8 cellular contexts compared by ENCODE assay signal in genomic region chr4:10164877-10165283, GRCh38. TPM values are rescaled to one million over a fixed set of nuclear protein-coding genes. Genes with fewer than 3 reads are reported as not detected.
DNase-seq lines count a peak whose midpoint lies in the region; ATAC-seq and TF ChIP-seq lines count a peak whose summit lies in the region.

No MANE protein-coding gene starts in this region.

- no peaks in the 10 kb centered on the region for H3K9me3 ChIP-seq in A673 (ENCODE audit: low read depth, low read length, poor library complexity, severe bottlenecking)
- no peaks in the 10 kb centered on the region for H3K9me3 ChIP-seq in NT2/D1 (ENCODE audit: insufficient read depth, low read length)

- H3K4me1 ChIP-seq in A673 (ENCODE audit: insufficient read depth, low read length, poor library complexity, severe bottlenecking) (no peaks in the 10 kb centered on the region), NT2/D1 (ENCODE audit: insufficient read depth, insufficient read length) (no peaks in the 10 kb centered on the region)

- CTCF ChIA-PET in A673 (lab: Charles Lee) = interaction anchor here (0.6 to 1.5 kb wide), 2 partner anchors 13 to 373 kb away, joined by 3 to 4 read pairs; no protein-coding TSS in a partner anchor

- H3K27me3 ChIP-seq in A673 (replicated peaks; ENCODE audit: insufficient read depth, low read depth, low read length, poor library complexity) (peaks cover 10% of the 10 kb centered on the region), GM06990 (replicated peaks; ENCODE audit: control insufficient read depth, insufficient read depth, low read length) (no peaks in the 10 kb centered on the region), NT2/D1 (ENCODE audit: insufficient read depth, insufficient read length) (no peaks in the 10 kb centered on the region)

- ATAC-seq in GM18517 (IDR thresholded peaks at IDR 0.05; ENCODE audit: unreplicated experiment) (no peak), GM18870 (IDR thresholded peaks at IDR 0.05; ENCODE audit: unreplicated experiment) (no peak)

- intact Hi-C loops in A673 (cut with micrococcal nuclease; ENCODE audit: unreplicated experiment) = no loop called here

- no TSS peak for BruUV-seq in A673 (replicated peaks; lab: Mats Ljungman, UMichigan)

- POLR2A ChIA-PET in A673 (lab: Charles Lee; ENCODE audit: low non-redundant PET) = interaction anchor here (0.6 kb wide), 1 partner anchor 204 kb away, joined by 3 read pairs; no protein-coding TSS in a partner anchor

- H3K27me3 Mint-ChIP-seq in neural crest cell (ENCODE audit: low read depth) = peaks cover 3% of the 10 kb centered on the region

- no peak overlapping the region for H3K27ac ChIP-seq in A673 (ENCODE audit: low read depth, low read length, poor library complexity, severe bottlenecking)

- H3K4me1 Mint-ChIP-seq in neural crest cell = peaks cover 3% of the 10 kb centered on the region

- no peaks in the 10 kb centered on the region for H3K9me3 Mint-ChIP-seq in neural crest cell

- H3K4me3 ChIP-seq in A673 (ENCODE audit: low read depth, low read length, poor library complexity, severe bottlenecking) (no peak overlapping the region), GM06990 (replicated peaks; ENCODE audit: low read depth, low read length) (no peak overlapping the region), NT2/D1 (ENCODE audit: insufficient read length, low read depth) (no peak overlapping the region), epithelial cell of esophagus (ENCODE audit: low read length) (no peak overlapping the region)

- TF ChIP-seq CTCF in A673 (conservative IDR thresholded peaks at IDR 0.05; ENCODE audit: low read depth, low read length) (peak; percentile 67), GM06990 (IDR thresholded peaks at IDR 0.05; ENCODE audit: insufficient read depth, low read length, poor library complexity, severe bottlenecking) (peak; percentile 74), epithelial cell of esophagus (IDR thresholded peaks at IDR 0.05; ENCODE audit: insufficient read depth, low read depth, low read length, missing control alignments) (peak; percentile 76), neural crest cell (conservative IDR thresholded peaks at IDR 0.05) (peak; percentile 76)

- no peaks in the 10 kb centered on the region for H3K36me3 Mint-ChIP-seq in neural crest cell (ENCODE audit: low read depth)

- H3K4me3 Mint-ChIP-seq in neural crest cell = no peak overlapping the region

- H3K27ac Mint-ChIP-seq in neural crest cell (ENCODE audit: unreplicated experiment) = no peak overlapping the region

- H3K36me3 ChIP-seq in A673 (ENCODE audit: insufficient read depth, low read length, poor library complexity, severe bottlenecking) = no peaks in the 10 kb centered on the region
- no peaks in the 10 kb centered on the region for H3K36me3 ChIP-seq in GM06990 (ENCODE audit: control insufficient read depth, insufficient read depth, low read length)
- no peaks in the 10 kb centered on the region for H3K36me3 ChIP-seq in NT2/D1 (ENCODE audit: insufficient read depth, insufficient read length, low read length)

- peak; percentile 53 for DNase-seq in A673 (ENCODE audit: low spot score)
- DNase-seq in GM06990 (ENCODE audit: extremely low read depth, insufficient read length) = no peak
- peak; percentile 50 for DNase-seq in NT2/D1 (ENCODE audit: low read depth, low spot score)
- DNase-seq in epithelial cell of esophagus (ENCODE audit: low read depth) = peak; percentile 56
- DNase-seq in neural crest cell (ENCODE audit: low read depth, low spot score) = peak; percentile 56
- DNase-seq in DMS153 (lab: John Stamatoyannopoulos, UW) = no peak

- H3K9ac ChIP-seq in NT2/D1 (ENCODE audit: insufficient read length, low read depth) = no peak overlapping the region

RNA-seq across cellular contexts. Expression of gene WDR1, which starts 48.3 kb away (rescaled TPM):
- total RNA-seq in A673 (2021) (196 and 227 TPM in 2 replicates), neural crest cell (154 and 155 TPM in 2 replicates)

Comparison
In these comparisons a context has a peak if more than half of its experiments do, and no peak if none do; other contexts are left out.
1. DNase-seq: peak in A673 (single experiment), NT2/D1 (single experiment), epithelial cell of esophagus (single experiment) and neural crest cell (single experiment); none in GM06990 (single experiment) and DMS153 (single experiment).
2. Peak in every context shown above with its lines, with median percentiles within 50 percentile points of each other: CTCF ChIP-seq.